ENCODE assay signal across 18 cellular contexts in the genomic region with DNA sequence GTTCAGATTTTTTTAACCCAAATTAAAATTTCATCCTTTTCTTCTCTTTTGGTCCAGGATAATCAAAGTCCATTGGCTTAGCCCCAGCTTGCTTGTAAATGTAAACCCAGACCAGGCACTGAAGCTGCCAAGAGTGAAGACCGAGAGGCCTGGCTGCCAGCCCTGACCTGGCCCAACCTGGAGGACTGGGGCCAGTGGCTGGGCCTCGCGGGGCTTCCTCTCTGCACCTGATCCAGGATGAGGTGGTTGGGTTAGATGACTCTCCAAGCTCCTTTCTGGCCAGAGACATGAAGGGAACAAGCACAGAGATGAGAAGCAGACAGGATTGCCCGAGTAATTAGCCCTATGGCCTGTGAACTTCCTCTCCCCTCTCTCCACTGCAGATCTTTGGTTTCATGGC. TPM values are rescaled to one million over a fixed set of nuclear protein-coding genes. Genes with fewer than 3 reads are reported as not detected.
A peak's percentile ranks its signal among the peaks of the same experiment; 100 is the strongest.
DNase-seq lines count a peak whose midpoint lies in the region; ATAC-seq and TF ChIP-seq lines count a peak whose summit lies in the region.
"Had no signal": no experiment of that assay in that cellular context is flagged by ENCODE, and none has a peak within 500 bp of the region (broad histone marks: within the 10 kb centered on the region; RNA-seq: fewer than 3 reads in every experiment).

No MANE protein-coding gene starts in this region.

- H3K14ac ChIP-seq in neuronal stem cell (ENCODE audit: low read length): no peak overlapping the region

- no peak overlapping the region for H2AFZ ChIP-seq in neuronal stem cell (ENCODE audit: low read length)
- H2AFZ ChIP-seq: GM23248 had no signal

- H3K36me3 ChIP-seq in CD4-positive, alpha-beta memory T cell (ENCODE audit: insufficient read depth, low read length): peaks cover 39% of the 10 kb centered on the region
- H3K36me3 ChIP-seq in neuronal stem cell (replicated peaks in 1 of 2; ENCODE audit: control insufficient read depth in 2 of 2, insufficient read depth in 2 of 2, low read length in 2 of 2): peaks cover 2 to 84% of the 10 kb centered on the region in 2 donors

- ATAC-seq in GM18511 (IDR thresholded peaks at IDR 0.05; ENCODE audit: unreplicated experiment) (no peak), foreskin keratinocyte (no peak)
- ATAC-seq: A549, PC-3 had no signal

- peak overlapping the region; percentile 51 for H3K18ac ChIP-seq in neuronal stem cell (ENCODE audit: low read length)

- H3K27me3 ChIP-seq in CD4-positive, alpha-beta memory T cell (ENCODE audit: insufficient read depth, low read length): no peaks in the 10 kb centered on the region
- H3K27me3 ChIP-seq in neuronal stem cell (ENCODE audit: control insufficient read depth in 3 of 3, insufficient read depth in 3 of 3, low read depth in 1 of 3, low read length in 3 of 3) (no peaks in the 10 kb centered on the region), foreskin keratinocyte (no peaks in the 10 kb centered on the region)

- H3K27me3 Mint-ChIP-seq in CD4-positive, alpha-beta memory T cell: no peaks in the 10 kb centered on the region
- H3K27me3 Mint-ChIP-seq in dendritic cell treated with granulocyte-macrophage colony-stimulating factor and Interleukin-4, amounts not matched to agents 40 ng/mL and 50 ng/mL, for 4 days: no peaks in the 10 kb centered on the region

- peak overlapping the region in 6 of 7 donors; percentile 13 to 83 (median 62) for H3K27ac Mint-ChIP-seq in CD4-positive, alpha-beta memory T cell
- peak overlapping the region; percentile 11 for H3K27ac Mint-ChIP-seq in dendritic cell treated with granulocyte-macrophage colony-stimulating factor and Interleukin-4, amounts not matched to agents 40 ng/mL and 50 ng/mL, for 4 days

- peaks cover 48 to 62% of the 10 kb centered on the region in 2 donors for H3K36me3 Mint-ChIP-seq in CD4-positive, alpha-beta memory T cell
- H3K36me3 Mint-ChIP-seq in dendritic cell treated with granulocyte-macrophage colony-stimulating factor and Interleukin-4, amounts not matched to agents 40 ng/mL and 50 ng/mL, for 4 days (ENCODE audit: low read depth): peaks cover 97% of the 10 kb centered on the region

- H2BK5ac ChIP-seq in neuronal stem cell (ENCODE audit: low read length): no peak overlapping the region

- no peak overlapping the region for H3K9ac ChIP-seq in neuronal stem cell (ENCODE audit: low read depth, low read length, poor library complexity)
- H3K9ac ChIP-seq: GM23248 had no signal

- CTCF ChIA-PET in CD4-positive, alpha-beta memory T cell (lab: Charles Lee; ENCODE audit: partially characterized antibody): interaction anchor here (3.0 kb wide), 1 partner anchor 16 kb away, joined by 15 read pairs; no protein-coding TSS in a partner anchor

- no peak overlapping the region for H3K4me2 ChIP-seq in neuronal stem cell (ENCODE audit: insufficient read depth, low read length, poor library complexity, severe bottlenecking)
- H3K4me2 ChIP-seq: A549 had no signal

- H3K4me3 Mint-ChIP-seq in CD4-positive, alpha-beta memory T cell: no peak overlapping the region
- H3K4me3 Mint-ChIP-seq in dendritic cell treated with granulocyte-macrophage colony-stimulating factor and Interleukin-4, amounts not matched to agents 40 ng/mL and 50 ng/mL, for 4 days: no peak overlapping the region
- H3K4me3 Mint-ChIP-seq: CD14-positive monocyte had no signal

- H4K91ac ChIP-seq in neuronal stem cell (ENCODE audit: low read depth, low read length, poor library complexity): no peak overlapping the region

- H3K27ac ChIP-seq in CD4-positive, alpha-beta memory T cell (ENCODE audit: low read depth, low read length): no peak overlapping the region
- H3K27ac ChIP-seq in neuronal stem cell (replicated peaks; ENCODE audit: low read length): no peak overlapping the region
- no peak overlapping the region for H3K27ac ChIP-seq in foreskin keratinocyte
- H3K27ac ChIP-seq: A549, GM23248 had no signal

- no peaks in the 10 kb centered on the region for H3K9me3 ChIP-seq in CD4-positive, alpha-beta memory T cell (ENCODE audit: control insufficient read depth in 1 of 2, low read length in 2 of 2)
- peaks cover 0 to 6% of the 10 kb centered on the region in 2 donors for H3K9me3 ChIP-seq in neuronal stem cell (replicated peaks in 1 of 2; ENCODE audit: control insufficient read depth in 2 of 2, insufficient read depth in 1 of 2, low read depth in 1 of 2, low read length in 2 of 2)
- H3K9me3 ChIP-seq: A549 had no signal

- intact Hi-C loops in CD4-positive, alpha-beta memory T cell (cut with micrococcal nuclease): no loop called here
- intact Hi-C loops in dendritic cell treated with granulocyte-macrophage colony-stimulating factor and Interleukin-4, amounts not matched to agents 40 ng/mL and 50 ng/mL, for 4 days (cut with micrococcal nuclease): no loop called here

- no peak overlapping the region for H4K8ac ChIP-seq in neuronal stem cell (ENCODE audit: low read depth, low read length)

- no peak overlapping the region for H3K4me3 ChIP-seq in CD4-positive, alpha-beta memory T cell (ENCODE audit: low read length in 2 of 2)
- H3K4me3 ChIP-seq in neuronal stem cell (ENCODE audit: low read length in 2 of 2): no peak overlapping the region
- H3K4me3 ChIP-seq: A549, GM23248 had no signal

- H3K4me1 ChIP-seq in CD4-positive, alpha-beta memory T cell (ENCODE audit: insufficient read depth, low read length): peaks cover 45% of the 10 kb centered on the region
- H3K4me1 ChIP-seq in neuronal stem cell (ENCODE audit: control insufficient read depth in 2 of 2, insufficient read depth in 1 of 2, low read depth in 1 of 2, low read length in 2 of 2) (peaks cover 9 to 35% of the 10 kb centered on the region in 2 donors), foreskin keratinocyte (peaks cover 7% of the 10 kb centered on the region)

- no peaks in the 10 kb centered on the region for H3K79me1 ChIP-seq in neuronal stem cell (ENCODE audit: low read depth, low read length)

- whole genome bisulfite sequencing in neuronal stem cell (ENCODE audit: extremely low coverage in 2 of 2, insufficient read length in 2 of 2, insufficient replicate concordance in 1 of 2), 2 donors: no CpG with 5 or more reads among the region's 4 CpGs

- POLR2A ChIA-PET in CD4-positive, alpha-beta memory T cell (lab: Charles Lee; ENCODE audit: partially characterized antibody): interaction anchor here (1.2 to 18.1 kb wide), 3 partner anchors 8 to 22 kb away, joined by 3 to 415 read pairs (median 6); no protein-coding TSS in a partner anchor

- peak overlapping the region; percentile 14 for H2AK5ac ChIP-seq in neuronal stem cell (ENCODE audit: low read depth, low read length)

- no peak overlapping the region for H2BK15ac ChIP-seq in neuronal stem cell (ENCODE audit: low read length)

- no peaks in the 10 kb centered on the region for H3K9me3 Mint-ChIP-seq in CD4-positive, alpha-beta memory T cell
- no peaks in the 10 kb centered on the region for H3K9me3 Mint-ChIP-seq in dendritic cell treated with granulocyte-macrophage colony-stimulating factor and Interleukin-4, amounts not matched to agents 40 ng/mL and 50 ng/mL, for 4 days
- H3K9me3 Mint-ChIP-seq: CD14-positive monocyte had no signal

- DNase-seq in activated CD8-positive, alpha-beta memory T cell treated with anti-CD3 and anti-CD28 coated beads, Interleukin-2, amount 50 U/mL, for 48 hours: peak; percentile 20
- no peak for DNase-seq in activated CD8-positive, alpha-beta memory T cell treated with anti-CD3 and anti-CD28 coated beads, Interleukin-2, amount 50 U/mL, for 4 hours
- no peak for DNase-seq in CD4-positive, alpha-beta memory T cell
- DNase-seq in neuronal stem cell (ENCODE audit: low spot score) (no peak), HT-29 (ENCODE audit: low spot score) (no peak), foreskin keratinocyte (no peak)
- DNase-seq: Calu3, DMS79, GM23248, KBM-7, NCI-H1092, NCI-H2227 treated with DMSO at 0.1 percent for 48 hours, NCI-H526 treated with DMSO at 0.1 percent for 48 hours, PC-3 had no signal

- H3K23ac ChIP-seq in neuronal stem cell (ENCODE audit: low read depth, low read length, poor library complexity): no peak overlapping the region

- H2BK12ac ChIP-seq in neuronal stem cell (ENCODE audit: low read length): no peak overlapping the region

- peaks cover 41 to 70% (median 51%) of the 10 kb centered on the region in 4 donors for H3K4me1 Mint-ChIP-seq in CD4-positive, alpha-beta memory T cell
- H3K4me1 Mint-ChIP-seq in dendritic cell treated with granulocyte-macrophage colony-stimulating factor and Interleukin-4, amounts not matched to agents 40 ng/mL and 50 ng/mL, for 4 days (ENCODE audit: low read depth): peaks cover 28% of the 10 kb centered on the region

- no peak overlapping the region for H2BK120ac ChIP-seq in neuronal stem cell (ENCODE audit: low read depth, low read length)

- H3K4ac ChIP-seq in neuronal stem cell (ENCODE audit: low read length): no peak overlapping the region

- no peak for TF ChIP-seq CTCF in foreskin keratinocyte (conservative IDR thresholded peaks at IDR 0.05)

RNA-seq across cellular contexts. Expression of a gene that starts 50.6 kb away (rescaled TPM):
- total RNA-seq in CD4-positive, alpha-beta memory T cell: 10 to 100 TPM; 30.3 to 34.8 TPM
- 100 to 1,000 TPM in 1 of 2 donors, 10 to 100 TPM in 1; 89.7 to 230 TPM for polyA plus RNA-seq in CD4-positive, alpha-beta memory T cell
- polyA plus RNA-seq in neuronal stem cell (2013, experiment 1 of 2): 38.0 TPM
- polyA plus RNA-seq in neuronal stem cell (2013, experiment 2 of 2): 39.3 TPM
- total RNA-seq in HT-29 (2014; rRNA removed; shearing (Covaris generic)): 38.6 and 44.1 TPM in 2 replicates
- 64.3 and 66.8 TPM in 2 replicates for total RNA-seq in foreskin keratinocyte
- polyA plus RNA-seq in foreskin keratinocyte: 24.3 and 29.0 TPM in 2 replicates
